ENCODE assay signal across 15 cellular contexts in the genomic region with DNA sequence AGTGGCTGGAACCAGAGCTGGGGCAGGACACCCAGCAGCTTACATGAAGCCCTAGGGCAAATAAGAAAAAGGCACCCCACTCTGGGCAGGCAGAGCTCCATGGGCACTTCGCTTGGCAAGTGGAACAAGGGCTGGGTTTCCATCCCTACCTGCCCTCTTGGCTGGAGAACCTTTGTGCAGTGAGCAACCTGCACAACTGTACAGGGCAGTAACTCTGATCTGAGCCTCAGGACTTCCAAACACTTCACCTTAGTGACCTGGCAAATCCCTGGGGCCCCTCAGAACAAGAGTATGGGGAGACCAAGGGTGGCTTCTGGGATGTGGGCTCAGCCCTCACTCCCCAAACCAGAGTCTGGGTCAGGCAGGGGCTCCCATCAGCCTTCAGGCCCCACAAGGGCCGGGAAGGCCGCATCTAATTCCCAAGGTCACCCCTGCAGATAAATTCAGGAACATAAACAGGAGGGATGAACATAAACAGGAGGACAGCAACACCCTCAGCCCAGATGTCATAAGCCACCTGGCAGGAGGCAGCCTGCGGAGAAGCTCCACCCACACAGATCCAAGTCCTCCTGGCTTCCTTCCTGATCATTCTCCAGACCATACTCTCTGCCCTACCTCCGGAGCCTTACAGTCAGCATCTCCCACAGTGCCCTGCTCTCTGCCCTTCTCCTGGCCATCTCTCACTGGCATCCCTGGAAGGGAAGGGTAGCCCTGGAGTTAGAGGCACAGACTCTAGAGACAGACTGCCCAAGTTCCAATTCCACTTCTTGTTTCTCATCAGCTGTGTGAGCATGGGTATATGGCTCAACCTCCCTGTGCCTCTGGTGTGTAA. TPM values are rescaled to one million over a fixed set of nuclear protein-coding genes. Genes with fewer than 3 reads are reported as not detected.
"Had no signal": no experiment of that assay in that cellular context is flagged by ENCODE, and none has a peak within 500 bp of the region (broad histone marks: within the 10 kb centered on the region; RNA-seq: fewer than 3 reads in every experiment).

No MANE protein-coding gene starts in this region.

- ATAC-seq: T-helper 17 cell had no signal

- H3K27ac Mint-ChIP-seq: activated naive CD4-positive, alpha-beta T cell treated with anti-CD3 and anti-CD28 coated beads, Interleukin-2, amount 50 U/mL, for 24 hours; activated T-helper 2 cell treated with anti-CD3 and anti-CD28 coated beads, Interferon-gamma antibody, Interleukin-2, Interleukin-4, amounts not matched to agents 10 μg/mL and 5 μg/mL and 100 μg/mL, durations not matched to agents 14 hours and 24 hours and 36 hours; T-helper 17 cell had no signal

- H3K36me3 ChIP-seq: left ventricle myocardium inferior, stomach, uterus had no signal

- H3K9me3 Mint-ChIP-seq: activated naive CD4-positive, alpha-beta T cell treated with anti-CD3 and anti-CD28 coated beads, Interleukin-2, amount 50 U/mL, for 24 hours; activated T-helper 2 cell treated with anti-CD3 and anti-CD28 coated beads, Interferon-gamma antibody, Interleukin-2, Interleukin-4, amounts not matched to agents 10 μg/mL and 5 μg/mL and 100 μg/mL, durations not matched to agents 14 hours and 24 hours and 36 hours; brain; central memory CD8-positive, alpha-beta T cell had no signal

- H3K36me3 Mint-ChIP-seq: activated naive CD4-positive, alpha-beta T cell treated with anti-CD3 and anti-CD28 coated beads, Interleukin-2, amount 50 U/mL, for 24 hours; brain had no signal

- H3K9me3 ChIP-seq: left ventricle myocardium inferior, stomach, uterus had no signal

- H3K4me3 ChIP-seq: left ventricle myocardium inferior, skin epidermis, stomach, uterus had no signal

- DNase-seq: activated CD4-positive, alpha-beta T cell treated with anti-CD3 and anti-CD28 coated beads, Interleukin-2, amount 50 U/mL, for 1 hour; activated CD4-positive, CD25-positive, alpha-beta regulatory T cell; dermis blood vessel endothelial cell; left ventricle myocardium inferior; mesenchymal stem cell; posterior cingulate gyrus; stomach; T-helper 17 cell; uterus had no signal

- H3K4me3 Mint-ChIP-seq: activated naive CD4-positive, alpha-beta T cell treated with anti-CD3 and anti-CD28 coated beads, Interleukin-2, amount 50 U/mL, for 24 hours; central memory CD8-positive, alpha-beta T cell; T-helper 17 cell had no signal

- H3K4me1 ChIP-seq: uterus had no signal

- H3K27ac ChIP-seq: left ventricle myocardium inferior, skin epidermis, stomach, uterus had no signal

- H3K27me3 ChIP-seq: uterus had no signal

RNA-seq across cellular contexts. Expression of gene HNF4A, which starts 37.5 kb away (rescaled TPM):
- total RNA-seq: activated T-helper 2 cell treated with anti-CD3 and anti-CD28 coated beads, Interferon-gamma antibody, Interleukin-2, Interleukin-4, amounts not matched to agents 10 μg/mL and 5 μg/mL and 100 μg/mL, durations not matched to agents 14 hours and 24 hours and 36 hours; dermis blood vessel endothelial cell; left ventricle myocardium inferior; T-helper 17 cell had no signal

RNA-seq across cellular contexts. Expression of gene R3HDML, which starts 56.1 kb away (rescaled TPM):
- total RNA-seq: activated T-helper 2 cell treated with anti-CD3 and anti-CD28 coated beads, Interferon-gamma antibody, Interleukin-2, Interleukin-4, amounts not matched to agents 10 μg/mL and 5 μg/mL and 100 μg/mL, durations not matched to agents 14 hours and 24 hours and 36 hours; dermis blood vessel endothelial cell; left ventricle myocardium inferior; stomach; T-helper 17 cell; uterus had no signal
- polyA plus RNA-seq: esophagus, stomach had no signal
